10 cellular contexts compared by ENCODE assay signal in genomic region chr9:97307500-97308163, GRCh38. TPM values are rescaled to one million over a fixed set of nuclear protein-coding genes. Genes with fewer than 3 reads are reported as not detected.
DNase-seq lines count a peak whose midpoint lies in the region; ATAC-seq and TF ChIP-seq lines count a peak whose summit lies in the region.
"Had no signal": no experiment of that assay in that cellular context is flagged by ENCODE, and none has a peak within 500 bp of the region (broad histone marks: within the 10 kb centered on the region; RNA-seq: fewer than 3 reads in every experiment).

TSS of gene CCDC180 (plus strand) at chr9:97307659. CDS start at chr9:97308064, 405 bp downstream.

- H3K4me1 ChIP-seq in esophagus muscularis mucosa (peaks cover 0 to 18% (median 17%) of the 10 kb centered on the region in 4 donors), subcutaneous abdominal adipose tissue (ENCODE audit: control insufficient read depth in 5 of 5, insufficient read depth in 5 of 5, low read length in 5 of 5) (peaks cover 0 to 16% (median 12%) of the 10 kb centered on the region in 5 donors)

- intact Hi-C loops in esophagus muscularis mucosa (cut with DNase I), result no loop called here

- 37% methylated on average over 35 of the region's 42 CpGs for WGBS in esophagus muscularis mucosa

- TF ChIP-seq EP300 in esophagus muscularis mucosa (IDR thresholded peaks at IDR 0.05), result no peak

- peak; percentile 39 for DNase-seq in NCI-H69 (lab: John Stamatoyannopoulos, UW)
- peak; percentile 92 for DNase-seq in esophagus muscularis mucosa (ENCODE audit: extremely low spot score)
- DNase-seq in lung microvascular endothelial cell (ENCODE audit: low read depth in 2 of 2), result peak; percentile 23 to 32
- DNase-seq in NOMO-1 treated with DMSO at 0.1 percent for 48 hours (lab: John Stamatoyannopoulos, UW; ENCODE audit: unreplicated experiment), result no peak
- no peak for DNase-seq in RPMI8226
- no peak for DNase-seq in stimulated activated CD8-positive, alpha-beta memory T cell treated with anti-CD3 and anti-CD28 coated beads, Interleukin-4, amount 100 ng/mL, for 48 hours
- DNase-seq: amniotic stem cell, DND-41 had no signal

- H3K9ac ChIP-seq in subcutaneous abdominal adipose tissue (ENCODE audit: low read length in 5 of 5), result peak within 1 kb of the TSS in 2 of 5 donors; percentile 50 to 56

- no peak for TF ChIP-seq POLR2A in esophagus muscularis mucosa (IDR thresholded peaks at IDR 0.05; ENCODE audit: low read depth)

- H3K9me3 ChIP-seq in esophagus muscularis mucosa, result no peaks in the 10 kb centered on the region
- H3K9me3 ChIP-seq in subcutaneous abdominal adipose tissue (ENCODE audit: control insufficient read depth in 5 of 5, low read length in 5 of 5), result peaks cover 0 to 3% (median 0%) of the 10 kb centered on the region in 5 donors

- no peak within 1 kb of the TSS for H3K27ac ChIP-seq in esophagus muscularis mucosa (replicated peaks in 1 of 4)
- H3K27ac ChIP-seq in subcutaneous abdominal adipose tissue (ENCODE audit: low read depth, low read length), result no peak within 1 kb of the TSS

- H3K4me3 ChIP-seq in esophagus muscularis mucosa, result peak within 1 kb of the TSS; percentile 32 to 42 (median 40)
- peak within 1 kb of the TSS; percentile 19 to 66 (median 53) for H3K4me3 ChIP-seq in subcutaneous abdominal adipose tissue (ENCODE audit: low read depth in 1 of 5, low read length in 5 of 5)

- no peak for ATAC-seq in GM19324 (IDR thresholded peaks at IDR 0.05; ENCODE audit: low FRiP score, unreplicated experiment)

- H3K27me3 ChIP-seq in esophagus muscularis mucosa (no peaks in the 10 kb centered on the region), subcutaneous abdominal adipose tissue (ENCODE audit: control insufficient read depth in 5 of 5, insufficient read depth in 4 of 5, low read length in 5 of 5) (no peaks in the 10 kb centered on the region)

- H3K36me3 ChIP-seq in esophagus muscularis mucosa, result peaks cover 2 to 36% (median 28%) of the 10 kb centered on the region in 4 donors
- peaks cover 0 to 31% (median 22%) of the 10 kb centered on the region in 5 donors for H3K36me3 ChIP-seq in subcutaneous abdominal adipose tissue (ENCODE audit: control insufficient read depth in 5 of 5, insufficient read depth in 5 of 5, low read length in 5 of 5)

- no peak for TF ChIP-seq CTCF in esophagus muscularis mucosa (IDR thresholded peaks at IDR 0.05)

RNA-seq across cellular contexts. Expression of gene CCDC180, which starts in this region (rescaled TPM):
- total RNA-seq in esophagus muscularis mucosa (10 to 100 TPM in 1 of 4 donors, 1 to 10 TPM in 3; 1.9 to 15.0 (median 4.0) TPM), lung microvascular endothelial cell (0.44 and 1.6 TPM in 2 replicates)

Comparison
In these comparisons a context has a peak if more than half of its experiments do, and no peak if none do; other contexts are left out.
1. DNase-seq: peak in NCI-H69 (single experiment), esophagus muscularis mucosa (single experiment) and lung microvascular endothelial cell (2 of 2); none in NOMO-1 treated with DMSO at 0.1 percent for 48 hours (single experiment), RPMI8226 (single experiment) and stimulated activated CD8-positive, alpha-beta memory T cell treated with anti-CD3 and anti-CD28 coated beads, Interleukin-4, amount 100 ng/mL, for 48 hours (single experiment).